Comparison of ENCODE assay signal across 11 cellular contexts in genomic region chr1:27626031-27626935, GRCh38. TPM values are rescaled to one million over a fixed set of nuclear protein-coding genes. Genes with fewer than 3 reads are reported as not detected.
DNase-seq lines count a peak whose midpoint lies in the region; ATAC-seq and TF ChIP-seq lines count a peak whose summit lies in the region.
"Had no signal": no experiment of that assay in that cellular context is flagged by ENCODE, and none has a peak within 500 bp of the region (broad histone marks: within the 10 kb centered on the region; RNA-seq: fewer than 3 reads in every experiment).

No MANE protein-coding gene starts in this region.

- H3K4me3 ChIP-seq in Loucy (ENCODE audit: low read length, poor library complexity, severe bottlenecking) (no peak overlapping the region), breast epithelium (no peak overlapping the region), thyroid gland (replicated peaks in 1 of 3) (no peak overlapping the region)

- TF ChIP-seq POLR2A in breast epithelium (IDR thresholded peaks at IDR 0.05): no peak
- TF ChIP-seq POLR2A in thyroid gland (IDR thresholded peaks at IDR 0.05): no peak

- H3K9ac ChIP-seq in Loucy (ENCODE audit: low read depth, low read length, poor library complexity, severe bottlenecking): peak overlapping the region; percentile 38

- H3F3A ChIP-seq in Loucy (ENCODE audit: low read depth): no peaks in the 10 kb centered on the region

- intact Hi-C loops in breast epithelium (cut with DNase I; ENCODE audit: low total_unique reads): no loop called here
- intact Hi-C loops in thyroid gland (cut with DNase I): no loop called here

- peaks cover 73% of the 10 kb centered on the region for H3K4me1 ChIP-seq in Loucy (ENCODE audit: insufficient read depth, low read length, poor library complexity, severe bottlenecking)
- no peaks in the 10 kb centered on the region for H3K4me1 ChIP-seq in breast epithelium
- H3K4me1 ChIP-seq in thyroid gland: peaks cover 6 to 23% of the 10 kb centered on the region in 2 donors

- TF ChIP-seq CTCF in Loucy (conservative IDR thresholded peaks at IDR 0.05; ENCODE audit: low read length) (no peak), breast epithelium (IDR thresholded peaks at IDR 0.05) (no peak), thyroid gland (IDR thresholded peaks at IDR 0.05) (no peak)

- no peaks in the 10 kb centered on the region for H3K79me2 ChIP-seq in Loucy (ENCODE audit: insufficient read depth, low read length)

- no peaks in the 10 kb centered on the region for H3K27me3 Mint-ChIP-seq in T-helper 2 cell treated with Interferon-gamma antibody and Interleukin-4, amounts not matched to agents 5 μg/mL and 100 μg/mL, for 36 hours (ENCODE audit: low read depth)

- WGBS in thyroid gland, 2 donors: 85 to 88% methylated on average over 10 to 11 of the region's 11 CpGs

- no peak overlapping the region for H2AFZ ChIP-seq in Loucy (ENCODE audit: low read length)

- no peaks in the 10 kb centered on the region for H3K36me3 ChIP-seq in Loucy (ENCODE audit: insufficient read depth, low read length)
- H3K36me3 ChIP-seq in breast epithelium: no peaks in the 10 kb centered on the region
- no peaks in the 10 kb centered on the region for H3K36me3 ChIP-seq in thyroid gland

- no peaks in the 10 kb centered on the region for H3K9me2 ChIP-seq in Loucy (replicated peaks; ENCODE audit: low read depth, low read length)

- H3K9me3 ChIP-seq in Loucy (ENCODE audit: insufficient read depth, low read depth, low read length) (no peaks in the 10 kb centered on the region), breast epithelium (no peaks in the 10 kb centered on the region), thyroid gland (no peaks in the 10 kb centered on the region)

- H3K36me3 Mint-ChIP-seq in T-helper 2 cell treated with Interferon-gamma antibody and Interleukin-4, amounts not matched to agents 5 μg/mL and 100 μg/mL, for 36 hours (ENCODE audit: low read depth): no peaks in the 10 kb centered on the region
- H3K36me3 Mint-ChIP-seq in stimulated activated effector memory CD8-positive, alpha-beta T cell treated with anti-CD3 and anti-CD28 coated beads, Interleukin-12 subunit alpha, Interleukin-12 subunit beta, amount 100 ng/mL, for 72 hours: peaks cover 6% of the 10 kb centered on the region

- peak overlapping the region; percentile 52 to 71 for H3K27ac ChIP-seq in breast epithelium
- H3K27ac ChIP-seq in thyroid gland: peak overlapping the region in 1 of 3 donors; percentile 10

- H3K4me2 ChIP-seq in Loucy (ENCODE audit: low read depth, low read length, poor library complexity, severe bottlenecking): no peak overlapping the region

- no peaks in the 10 kb centered on the region for H3K9me3 Mint-ChIP-seq in T-helper 2 cell treated with Interferon-gamma antibody and Interleukin-4, amounts not matched to agents 5 μg/mL and 100 μg/mL, for 36 hours
- H3K9me3 Mint-ChIP-seq in stimulated activated effector memory CD8-positive, alpha-beta T cell treated with anti-CD3 and anti-CD28 coated beads, Interleukin-12 subunit alpha, Interleukin-12 subunit beta, amount 100 ng/mL, for 72 hours: no peaks in the 10 kb centered on the region

- no peak for DNase-seq in T-helper 2 cell treated with Interferon-gamma antibody and Interleukin-4, amounts not matched to agents 5 μg/mL and 100 μg/mL, for 36 hours (ENCODE audit: low spot score)
- DNase-seq in T-helper 2 cell (no peak), breast epithelium (ENCODE audit: low spot score in 2 of 2) (no peak), thyroid gland (no peak), inferior parietal cortex (ENCODE audit: extremely low spot score) (no peak)
- DNase-seq in stimulated activated effector memory CD8-positive, alpha-beta T cell treated with anti-CD3 and anti-CD28 coated beads, Interleukin-12 subunit alpha, Interleukin-12 subunit beta, amount 100 ng/mL, for 72 hours (ENCODE audit: low spot score in 2 of 2): no peak
- DNase-seq: NCI-H226 had no signal

- H3K27me3 ChIP-seq in Loucy (ENCODE audit: insufficient read depth, low read length, poor library complexity, severe bottlenecking): no peaks in the 10 kb centered on the region
- H3K27me3 ChIP-seq in breast epithelium: no peaks in the 10 kb centered on the region
- H3K27me3 ChIP-seq in thyroid gland: no peaks in the 10 kb centered on the region

- H3K4me3 Mint-ChIP-seq in T-helper 2 cell treated with Interferon-gamma antibody and Interleukin-4, amounts not matched to agents 5 μg/mL and 100 μg/mL, for 36 hours: no peak overlapping the region
- no peak overlapping the region for H3K4me3 Mint-ChIP-seq in stimulated activated effector memory CD8-positive, alpha-beta T cell treated with anti-CD3 and anti-CD28 coated beads, Interleukin-12 subunit alpha, Interleukin-12 subunit beta, amount 100 ng/mL, for 72 hours

- H4K20me1 ChIP-seq in Loucy (ENCODE audit: insufficient read depth, low read length, poor library complexity, severe bottlenecking): no peaks in the 10 kb centered on the region

- peak overlapping the region; percentile 56 for H3K27ac Mint-ChIP-seq in T-helper 2 cell treated with Interferon-gamma antibody and Interleukin-4, amounts not matched to agents 5 μg/mL and 100 μg/mL, for 36 hours
- H3K27ac Mint-ChIP-seq in stimulated activated effector memory CD8-positive, alpha-beta T cell treated with anti-CD3 and anti-CD28 coated beads, Interleukin-12 subunit alpha, Interleukin-12 subunit beta, amount 100 ng/mL, for 72 hours: no peak overlapping the region

- peaks cover 33% of the 10 kb centered on the region for H3K4me1 Mint-ChIP-seq in T-helper 2 cell treated with Interferon-gamma antibody and Interleukin-4, amounts not matched to agents 5 μg/mL and 100 μg/mL, for 36 hours (ENCODE audit: low read depth)
- peaks cover 38% of the 10 kb centered on the region for H3K4me1 Mint-ChIP-seq in stimulated activated effector memory CD8-positive, alpha-beta T cell treated with anti-CD3 and anti-CD28 coated beads, Interleukin-12 subunit alpha, Interleukin-12 subunit beta, amount 100 ng/mL, for 72 hours

- peak; percentile 16 for ATAC-seq in stimulated activated effector memory CD8-positive, alpha-beta T cell treated with anti-CD3 and anti-CD28 coated beads, Interleukin-12 subunit alpha, Interleukin-12 subunit beta, amount 100 ng/mL, for 72 hours
- ATAC-seq in HG03521 (IDR thresholded peaks at IDR 0.05; ENCODE audit: unreplicated experiment): no peak

RNA-seq across cellular contexts. Expression of gene FGR, which starts 8.7 kb away (rescaled TPM):
- 10 to 100 TPM; 22.1 to 46.9 (median 24.3) TPM for total RNA-seq in breast epithelium
- total RNA-seq in thyroid gland: 1 to 10 TPM; 4.6 to 7.1 (median 6.4) TPM
- total RNA-seq: A673, H4 had no signal

RNA-seq across cellular contexts. Expression of gene AHDC1, which starts 22.3 kb away (rescaled TPM):
- 10 to 100 TPM; 10.7 to 17.1 (median 15.4) TPM for total RNA-seq in breast epithelium
- 10 to 100 TPM; 25.5 to 91.4 (median 47.8) TPM for total RNA-seq in thyroid gland

RNA-seq across cellular contexts. Expression of gene IFI6, which starts 45.7 kb away (rescaled TPM):
- total RNA-seq in breast epithelium (10 to 100 TPM; 18.7 to 50.6 (median 47.4) TPM), thyroid gland (100 to 1,000 TPM; 120 to 174 (median 150) TPM)
